Comparison of ENCODE assay signal across 23 cellular contexts in genomic region chr2:146591907-146592306, GRCh38.
"Had no signal": no experiment of that assay in that cellular context is flagged by ENCODE, and none has a peak within 500 bp of the region (broad histone marks: within the 10 kb centered on the region; RNA-seq: fewer than 3 reads in every experiment).

No MANE protein-coding gene starts in this region.

- ATAC-seq: K562, Panc1, PC-3 had no signal

- H3K4me3 ChIP-seq: K562 had no signal

- H3K9ac ChIP-seq: KMS-11, SK-N-SH had no signal

- DNase-seq: Kasumi-1, MV-4-11, NCI-H1048, NCI-H1105, NCI-H1417 treated with DMSO at 0.1 percent for 48 hours, NCI-H146, NCI-H1694 treated with DMSO at 0.1 percent for 48 hours, NCI-H1930, NCI-H2081, NCI-H2107, NCI-H2227 treated with DMSO at 0.1 percent for 48 hours, NCI-H524, NCI-H526 treated with DMSO at 0.1 percent for 48 hours, NCI-H748 treated with DMSO at 0.1 percent for 48 hours, PC-3, SHP77, SK-N-SH, SW 1271 had no signal

- H3K4me2 ChIP-seq: KMS-11, SK-N-SH had no signal

- H3K9me2 ChIP-seq: SK-N-SH had no signal

- H3K27ac ChIP-seq: HL-60, KMS-11, RWPE1 had no signal

- H3K9me3 ChIP-seq: SK-N-SH had no signal
